Comparison of ENCODE assay signal across 27 cellular contexts in the genomic region with DNA sequence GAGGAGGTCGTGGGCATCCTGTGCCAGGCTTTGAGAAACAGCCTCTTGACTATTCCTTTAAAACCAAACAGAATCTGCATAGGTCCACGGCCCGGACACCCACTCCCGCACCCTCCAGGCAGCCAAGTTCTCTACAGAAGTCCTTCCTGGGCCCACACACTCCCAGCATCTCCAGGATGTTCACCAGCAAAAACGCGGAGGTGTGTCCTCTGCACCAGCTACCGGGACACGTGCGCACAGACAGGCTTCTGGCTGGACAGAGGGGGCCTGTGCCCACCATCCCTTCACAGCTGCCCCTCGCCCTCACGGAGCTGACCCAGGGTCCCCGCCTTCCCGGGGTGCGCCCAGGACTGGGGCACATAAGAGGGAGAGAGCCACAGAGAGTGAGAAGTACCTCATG.
"Had no signal": no experiment of that assay in that cellular context is flagged by ENCODE, and none has a peak within 500 bp of the region (broad histone marks: within the 10 kb centered on the region; RNA-seq: fewer than 3 reads in every experiment).

No MANE protein-coding gene starts in this region.

- H3K36me3 ChIP-seq: pancreas, prostate gland, right atrium auricular region, sigmoid colon, suprapubic skin, tibial artery, transverse colon, upper lobe of right lung, uterus had no signal

- H3K9me3 ChIP-seq: pancreas, prostate gland, right atrium auricular region, right lobe of liver, sigmoid colon, suprapubic skin, testis, tibial artery, transverse colon, upper lobe of right lung, uterus had no signal

- H3K4me1 ChIP-seq: pancreas, prostate gland, right lobe of liver, testis, upper lobe of right lung had no signal

- H3K27ac ChIP-seq: pancreas, prostate gland, right atrium auricular region, right lobe of liver, suprapubic skin, testis, tibial artery, upper lobe of right lung, uterus had no signal

- H3K4me3 ChIP-seq: pancreas, prostate gland, right atrium auricular region, right lobe of liver, sigmoid colon, suprapubic skin, testis, tibial artery, transverse colon, upper lobe of right lung, uterus had no signal

- FAIRE-seq: pancreas, small intestine had no signal

- H3K27me3 ChIP-seq: pancreas, right atrium auricular region, right lobe of liver, sigmoid colon, suprapubic skin, testis, tibial artery, transverse colon, upper lobe of right lung, uterus had no signal

- DNase-seq: naive B cell; nephron progenitor cell; occipital lobe; retina; sigmoid colon; small intestine; stimulated activated CD4-positive, alpha-beta T cell treated with anti-CD3 and anti-CD28 coated beads, Interleukin-15, amount 100 ng/mL, for 24 hours; stimulated activated CD4-positive, alpha-beta T cell treated with anti-CD3 and anti-CD28 coated beads, Interleukin-2, amount 100 ng/mL, for 24 hours; stimulated activated CD4-positive, alpha-beta T cell treated with anti-CD3 and anti-CD28 coated beads, Interleukin-2, amount 100 ng/mL, for 48 hours; stimulated activated CD4-positive, alpha-beta T cell treated with anti-CD3 and anti-CD28 coated beads, Interleukin-4, amount 100 ng/mL, for 24 hours; stimulated activated naive CD4-positive, alpha-beta T cell; stimulated activated naive CD8-positive, alpha-beta T cell treated with anti-CD3 and anti-CD28 coated beads, Interleukin-15, amount 100 ng/mL, for 72 hours; stimulated activated naive CD8-positive, alpha-beta T cell treated with anti-CD3 and anti-CD28 coated beads, Interleukin-15, Interleukin-2, amounts not matched to agents 100 U/mL and 50 U/mL, for 24 hours; substantia nigra; testis; tibial artery; transverse colon; upper lobe of right lung; uterus had no signal

- ATAC-seq: naive thymus-derived CD8-positive, alpha-beta T cell; natural killer cell treated with Interleukin-12 subunit alpha and Interleukin-12 subunit beta and Interleukin-15 and Interleukin-18, amount 100 ng/mL, for 72 hours; pancreas; right lobe of liver; stimulated activated effector memory CD8-positive, alpha-beta T cell treated with anti-CD3 and anti-CD28 coated beads, Interleukin-12 subunit alpha, Interleukin-12 subunit beta, amount 100 ng/mL, for 72 hours; stimulated activated naive CD8-positive, alpha-beta T cell treated with anti-CD3 and anti-CD28 coated beads, Interleukin-15, amount 100 ng/mL, for 72 hours; stimulated activated naive CD8-positive, alpha-beta T cell treated with anti-CD3 and anti-CD28 coated beads, Interleukin-15, Interleukin-2, amounts not matched to agents 100 U/mL and 50 U/mL, for 24 hours; upper lobe of right lung had no signal
